Comparison of ENCODE assay signal across 9 cellular contexts in the genomic region with DNA sequence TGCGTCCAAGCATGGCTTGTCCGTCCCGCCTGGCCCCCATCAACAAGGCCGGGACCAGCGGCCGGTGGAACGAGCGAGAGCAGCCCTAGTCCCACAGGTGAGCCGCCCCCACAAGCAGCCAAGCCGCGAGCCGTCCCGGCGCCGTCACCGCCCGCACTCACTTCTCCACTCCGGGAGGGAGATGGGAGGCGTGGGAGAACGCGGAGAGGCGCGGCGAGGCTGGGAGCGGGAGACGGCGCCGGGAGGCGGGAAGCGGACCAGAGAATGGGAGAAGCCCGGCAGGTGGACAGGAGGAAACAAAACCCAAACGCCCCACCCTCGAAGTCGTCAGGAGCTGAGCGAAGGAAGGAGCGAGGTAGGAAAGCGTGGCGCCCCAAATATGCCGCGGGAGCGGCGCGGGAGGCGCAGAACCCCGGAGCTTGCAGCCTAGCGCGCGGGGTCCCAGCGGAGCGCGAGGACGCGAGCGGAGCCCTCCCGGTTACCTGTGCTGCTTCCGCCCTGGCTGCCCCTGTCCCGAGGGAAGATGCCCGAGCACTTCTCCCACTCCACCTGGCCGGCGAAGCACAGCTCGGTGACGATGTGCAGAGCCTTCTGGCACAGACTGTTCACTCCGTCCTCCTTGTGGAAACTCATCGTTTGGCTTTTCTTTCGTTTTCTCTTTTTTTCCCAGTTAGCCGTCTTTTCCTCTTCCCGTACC. TPM values are rescaled to one million over a fixed set of nuclear protein-coding genes. Genes with fewer than 3 reads are reported as not detected.
DNase-seq lines count a peak whose midpoint lies in the region; ATAC-seq and TF ChIP-seq lines count a peak whose summit lies in the region.
"Had no signal": no experiment of that assay in that cellular context is flagged by ENCODE, and none has a peak within 500 bp of the region (broad histone marks: within the 10 kb centered on the region; RNA-seq: fewer than 3 reads in every experiment).

No MANE protein-coding gene starts in this region.

- H3K4me2 ChIP-seq in PC-9, result no peak overlapping the region

- CTCF ChIA-PET in PC-9 (lab: Charles Lee), result no interaction called here

- H3K27ac ChIP-seq in PC-9, result no peak overlapping the region
- H3K27ac ChIP-seq: epithelial cell of prostate had no signal

- H3K4me1 ChIP-seq in PC-9 (replicated peaks; ENCODE audit: insufficient read depth), result no peaks in the 10 kb centered on the region

- H3K4me3 Mint-ChIP-seq in naive thymus-derived CD8-positive, alpha-beta T cell, result peak overlapping the region in 8 of 10 donors; percentile 24 to 68 (median 50)
- H3K4me3 Mint-ChIP-seq in activated T-helper 17 cell treated with anti-CD3 and anti-CD28 coated beads, Interleukin-2, amount 50 U/mL, for 72 hours, result no peak overlapping the region

- H2AFZ ChIP-seq in PC-9, result no peak overlapping the region

- H3K27me3 ChIP-seq in PC-9 (ENCODE audit: insufficient read depth, low read depth), result no peaks in the 10 kb centered on the region

- POLR2A ChIA-PET in naive thymus-derived CD8-positive, alpha-beta T cell (lab: Charles Lee), result no interaction called here
- POLR2A ChIA-PET in PC-9 (lab: Charles Lee; ENCODE audit: unreplicated experiment), result no interaction called here

- H3K9me3 Mint-ChIP-seq in naive thymus-derived CD8-positive, alpha-beta T cell, result peaks cover 0 to 8% (median under 1%) of the 10 kb centered on the region in 9 donors
- H3K9me3 Mint-ChIP-seq in activated T-helper 17 cell treated with anti-CD3 and anti-CD28 coated beads, Interleukin-2, amount 50 U/mL, for 72 hours, result no peaks in the 10 kb centered on the region

- ATAC-seq in esophagus mucosa (peak; percentile 22), GM19455 (IDR thresholded peaks at IDR 0.05; ENCODE audit: unreplicated experiment) (no peak)
- ATAC-seq in naive thymus-derived CD8-positive, alpha-beta T cell, result no peak
- ATAC-seq in activated T-helper 17 cell treated with anti-CD3 and anti-CD28 coated beads, Interleukin-2, amount 50 U/mL, for 72 hours (replicated peaks), result no peak

- H3K4me1 Mint-ChIP-seq in naive thymus-derived CD8-positive, alpha-beta T cell, result peaks cover 0 to 9% (median 4%) of the 10 kb centered on the region in 4 donors
- H3K4me1 Mint-ChIP-seq in activated T-helper 17 cell treated with anti-CD3 and anti-CD28 coated beads, Interleukin-2, amount 50 U/mL, for 72 hours, result no peaks in the 10 kb centered on the region

- no peaks in the 10 kb centered on the region for H4K20me1 ChIP-seq in PC-9 (ENCODE audit: insufficient read depth)

- no peaks in the 10 kb centered on the region for H3K79me2 ChIP-seq in PC-9 (ENCODE audit: low read depth)

- BruUV-seq in PC-9 (replicated peaks; lab: Mats Ljungman, UMichigan), result no TSS peak

- H3K27me3 Mint-ChIP-seq in naive thymus-derived CD8-positive, alpha-beta T cell, result peaks cover 10 to 43% (median 35%) of the 10 kb centered on the region in 5 donors
- H3K27me3 Mint-ChIP-seq in activated T-helper 17 cell treated with anti-CD3 and anti-CD28 coated beads, Interleukin-2, amount 50 U/mL, for 72 hours, result peaks cover 22% of the 10 kb centered on the region

- H3K27ac Mint-ChIP-seq in naive thymus-derived CD8-positive, alpha-beta T cell, result no peak overlapping the region
- H3K27ac Mint-ChIP-seq in activated T-helper 17 cell treated with anti-CD3 and anti-CD28 coated beads, Interleukin-2, amount 50 U/mL, for 72 hours, result no peak overlapping the region

- no peak overlapping the region for H3K4me3 ChIP-seq in PC-9

- no peak for TF ChIP-seq CTCF in PC-9 (conservative IDR thresholded peaks at IDR 0.05)

- no peaks in the 10 kb centered on the region for H3K9me2 ChIP-seq in PC-9 (ENCODE audit: insufficient read depth)

- no peaks in the 10 kb centered on the region for H3F3A ChIP-seq in PC-9 (ENCODE audit: insufficient read depth, low read depth)

- peaks cover 0 to 4% (median 2%) of the 10 kb centered on the region in 3 donors for H3K36me3 Mint-ChIP-seq in naive thymus-derived CD8-positive, alpha-beta T cell
- H3K36me3 Mint-ChIP-seq in activated T-helper 17 cell treated with anti-CD3 and anti-CD28 coated beads, Interleukin-2, amount 50 U/mL, for 72 hours (ENCODE audit: low read depth), result no peaks in the 10 kb centered on the region

- DNase-seq in DMS153 (lab: John Stamatoyannopoulos, UW), result peak; percentile 16
- DNase-seq in NCI-H345 (lab: John Stamatoyannopoulos, UW), result peak; percentile 60
- DNase-seq in naive thymus-derived CD8-positive, alpha-beta T cell, result no peak
- DNase-seq in LoVo (ENCODE audit: low spot score), result no peak
- no peak for DNase-seq in PC-9

- H3K36me3 ChIP-seq in PC-9 (ENCODE audit: low read depth), result no peaks in the 10 kb centered on the region

- intact Hi-C loops in PC-9 (cut with micrococcal nuclease; ENCODE audit: unreplicated experiment), result no loop called here

- peaks cover 13% of the 10 kb centered on the region; the same call in 1 of the 2 replicates for H3K9me3 ChIP-seq in PC-9 (ENCODE audit: insufficient read depth, low read depth)

RNA-seq across cellular contexts. Expression of a gene that starts 0.6 kb away (rescaled TPM):
- total RNA-seq in esophagus mucosa, result not detected
- not detected for total RNA-seq in naive thymus-derived CD8-positive, alpha-beta T cell
- not detected for polyA plus RNA-seq in naive thymus-derived CD8-positive, alpha-beta T cell
- total RNA-seq in activated T-helper 17 cell treated with anti-CD3 and anti-CD28 coated beads, Interleukin-2, amount 50 U/mL, for 72 hours, result not detected
- total RNA-seq in PC-9 (2021), result not detected in 2 replicates

Comparison
In these comparisons a context has a peak if more than half of its experiments do, and no peak if none do; other contexts are left out.
1. DNase-seq: peak in DMS153 (single experiment) and NCI-H345 (single experiment); none in naive thymus-derived CD8-positive, alpha-beta T cell (0 of 10), LoVo (single experiment) and PC-9 (0 of 2).